ENCODE assay signal across 14 cellular contexts in the genomic region with DNA sequence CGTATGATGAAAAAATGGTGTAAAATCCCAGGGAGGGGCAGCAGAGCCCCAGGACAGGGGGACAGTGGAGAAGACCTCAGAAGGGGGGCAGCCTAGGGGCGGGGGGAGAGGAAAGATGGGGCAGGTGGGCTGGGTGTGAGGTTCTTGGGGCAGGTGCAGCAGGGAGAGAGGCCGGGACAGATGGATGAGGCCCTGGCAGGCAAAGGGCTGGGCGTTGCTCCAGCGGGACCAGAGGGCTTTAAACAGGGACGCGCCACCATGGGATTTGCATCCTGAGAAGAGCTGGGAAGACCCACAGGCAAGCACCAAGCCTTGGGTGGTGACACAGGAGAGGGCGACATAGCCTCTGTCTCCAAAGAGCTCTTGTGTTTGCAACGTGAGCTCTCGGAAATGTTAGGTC.
DNase-seq lines count a peak whose midpoint lies in the region; ATAC-seq and TF ChIP-seq lines count a peak whose summit lies in the region.
"Had no signal": no experiment of that assay in that cellular context is flagged by ENCODE, and none has a peak within 500 bp of the region (broad histone marks: within the 10 kb centered on the region; RNA-seq: fewer than 3 reads in every experiment).

No MANE protein-coding gene starts in this region.

- peak; percentile 4 for DNase-seq in NCI-H82 (lab: John Stamatoyannopoulos, UW)
- DNase-seq in NCI-H82 treated with DMSO at 0.1 percent for 48 hours (lab: John Stamatoyannopoulos, UW; ENCODE audit: unreplicated experiment), result no peak
- peak; percentile 94 for DNase-seq in NCI-H1694 treated with DMSO at 0.1 percent for 48 hours (lab: John Stamatoyannopoulos, UW)
- peak; percentile 77 for DNase-seq in osteocyte (ENCODE audit: extremely low spot score, unreplicated experiment)
- no peak for DNase-seq in OCI-M1 (lab: John Stamatoyannopoulos, UW)
- no peak for DNase-seq in NCI-H2196 treated with DMSO at 0.1 percent for 48 hours (lab: John Stamatoyannopoulos, UW; ENCODE audit: unreplicated experiment)
- DNase-seq: DMS79, HCEC 1CT, NCI-H1436, NCI-H2081 treated with DMSO at 0.1 percent for 48 hours, SJCRH30 had no signal

- H3K9me3 Mint-ChIP-seq in osteocyte (ENCODE audit: unreplicated experiment), result peaks cover 9% of the 10 kb centered on the region

- H3K27me3 Mint-ChIP-seq in osteocyte (ENCODE audit: unreplicated experiment), result peaks cover 5% of the 10 kb centered on the region

- no peak overlapping the region for H3K4me3 Mint-ChIP-seq in osteocyte (ENCODE audit: unreplicated experiment)

- H2AFZ ChIP-seq in SU-DHL-6 (ENCODE audit: low read depth, low read length, severe bottlenecking), result peak overlapping the region; percentile 65

- no peaks in the 10 kb centered on the region; the same call in 1 of the 2 replicates for H3K9me3 ChIP-seq in SU-DHL-6 (ENCODE audit: insufficient read depth, low read length)
- H3K9me3 ChIP-seq: SJCRH30 had no signal

- no peaks in the 10 kb centered on the region for H3F3A ChIP-seq in SU-DHL-6 (ENCODE audit: insufficient read depth)

- H3K27ac Mint-ChIP-seq in osteocyte (ENCODE audit: unreplicated experiment), result no peak overlapping the region

- H3K36me3 Mint-ChIP-seq in osteocyte (ENCODE audit: unreplicated experiment), result no peaks in the 10 kb centered on the region

- H3K79me2 ChIP-seq in SU-DHL-6 (ENCODE audit: insufficient read depth, low read length), result no peaks in the 10 kb centered on the region

- peak overlapping the region; percentile 27 for H3K4me3 ChIP-seq in SU-DHL-6 (ENCODE audit: insufficient read depth, low read length, poor library complexity, severe bottlenecking)
- H3K4me3 ChIP-seq: A549, SJCRH30 had no signal

- no peaks in the 10 kb centered on the region for H3K27me3 ChIP-seq in SU-DHL-6 (ENCODE audit: low read length)

- H3K9me2 ChIP-seq in SU-DHL-6 (replicated peaks; ENCODE audit: insufficient read depth, low read length), result no peaks in the 10 kb centered on the region

- ATAC-seq in HG02981 (IDR thresholded peaks at IDR 0.05; ENCODE audit: unreplicated experiment), result no peak
- ATAC-seq: A549 had no signal

- H3K4me1 Mint-ChIP-seq in osteocyte (ENCODE audit: unreplicated experiment), result no peaks in the 10 kb centered on the region

- H3K36me3 ChIP-seq in SU-DHL-6 (ENCODE audit: low read length), result no peaks in the 10 kb centered on the region
- H3K36me3 ChIP-seq: SJCRH30 had no signal

- peak overlapping the region; percentile 54 for H3K4me2 ChIP-seq in SU-DHL-6 (ENCODE audit: low read depth, low read length, poor library complexity, severe bottlenecking)
- H3K4me2 ChIP-seq: A549 had no signal

- H3K9ac ChIP-seq in SU-DHL-6 (ENCODE audit: low read length), result peak overlapping the region; percentile 48

- H3K27ac ChIP-seq in SU-DHL-6 (ENCODE audit: low read depth, low read length), result peak overlapping the region; percentile 50
- H3K27ac ChIP-seq: A549, SJCRH30 had no signal

- TF ChIP-seq CTCF in SU-DHL-6 (IDR thresholded peaks at IDR 0.05; ENCODE audit: insufficient read depth, low read length, poor library complexity, severe bottlenecking), result no peak
- TF ChIP-seq CTCF in osteocyte (IDR thresholded peaks at IDR 0.05), result no peak

- H4K20me1 ChIP-seq in SU-DHL-6 (ENCODE audit: low read depth, low read length), result no peaks in the 10 kb centered on the region

Comparison
In these comparisons a context has a peak if more than half of its experiments do, and no peak if none do; other contexts are left out.
1. DNase-seq: peak in NCI-H82 (single experiment), NCI-H1694 treated with DMSO at 0.1 percent for 48 hours (single experiment) and osteocyte (single experiment); none in NCI-H82 treated with DMSO at 0.1 percent for 48 hours (single experiment), OCI-M1 (single experiment) and NCI-H2196 treated with DMSO at 0.1 percent for 48 hours (single experiment).